Comparison of ENCODE assay signal across 22 cellular contexts in the genomic region with DNA sequence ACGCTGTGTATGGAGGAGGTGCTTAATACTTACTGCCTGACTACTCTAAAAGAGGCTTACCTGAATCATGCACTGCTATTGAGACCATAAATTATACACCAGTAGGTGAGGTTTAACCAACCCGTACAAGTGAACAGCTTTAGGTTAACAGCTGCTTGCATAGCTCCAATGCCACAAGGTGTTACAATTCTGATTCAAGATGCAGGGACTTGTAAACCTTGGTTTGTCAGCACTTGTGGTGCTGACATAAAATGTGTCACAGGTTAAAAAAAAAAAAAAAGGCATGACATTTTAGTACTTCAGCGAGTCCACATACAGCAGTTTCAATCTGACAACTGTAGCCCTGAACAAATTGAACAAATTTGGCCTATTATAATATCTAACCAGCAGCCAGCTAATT. TPM values are rescaled to one million over a fixed set of nuclear protein-coding genes. Genes with fewer than 3 reads are reported as not detected.
DNase-seq lines count a peak whose midpoint lies in the region; ATAC-seq, FAIRE-seq and TF ChIP-seq lines count a peak whose summit lies in the region.
"Had no signal": no experiment of that assay in that cellular context is flagged by ENCODE, and none has a peak within 500 bp of the region (broad histone marks: within the 10 kb centered on the region; RNA-seq: fewer than 3 reads in every experiment).

No MANE protein-coding gene starts in this region.

- TF ChIP-seq CTCF in astrocyte (IDR thresholded peaks at IDR 0.05; ENCODE audit: insufficient read depth, low read depth, low read length) = no peak

- H3K9me3 ChIP-seq in astrocyte (ENCODE audit: insufficient read depth, low read depth, low read length) (no peaks in the 10 kb centered on the region), trophoblast cell (ENCODE audit: insufficient read depth, low read depth, low read length) (peaks cover 2% of the 10 kb centered on the region)
- H3K9me3 ChIP-seq: BE2C, pancreas had no signal

- no peak overlapping the region for H3K18ac ChIP-seq in trophoblast cell (ENCODE audit: low read length)

- H4K91ac ChIP-seq in trophoblast cell (ENCODE audit: low read depth, low read length) = no peak overlapping the region

- H3K4me3 Mint-ChIP-seq in astrocyte (ENCODE audit: unreplicated experiment) (no peak overlapping the region), immature natural killer cell (peak overlapping the region in 3 of 5 donors; percentile 3 to 67 (median 26))
- H3K4me3 Mint-ChIP-seq: activated naive CD4-positive, alpha-beta T cell treated with anti-CD3 and anti-CD28 coated beads, Interleukin-2, amount 50 U/mL, for 24 hours; stimulated activated naive CD8-positive, alpha-beta T cell treated with anti-CD3 and anti-CD28 coated beads, Interleukin-15, amount 100 ng/mL, for 72 hours; T-cell had no signal

- no peak overlapping the region for H2BK12ac ChIP-seq in trophoblast cell (ENCODE audit: low read length)

- no peak overlapping the region for H4K8ac ChIP-seq in trophoblast cell (ENCODE audit: low read depth, low read length)

- intact Hi-C loops in sciatic nerve (cut with DNase I) = no loop called here

- H3K9ac ChIP-seq in astrocyte (ENCODE audit: low read length) (peak overlapping the region; percentile 2), trophoblast cell (ENCODE audit: low read length) (no peak overlapping the region)

- no CpG with 5 or more reads among the region's 3 CpGs for WGBS in trophoblast cell (ENCODE audit: extremely low coverage, insufficient coverage, insufficient read length)

- no peak overlapping the region for H2BK5ac ChIP-seq in trophoblast cell (ENCODE audit: low read depth, low read length, poor library complexity)

- H3K27ac Mint-ChIP-seq in astrocyte (ENCODE audit: unreplicated experiment) (peak overlapping the region; percentile 70), immature natural killer cell (peak overlapping the region; percentile 59 to 83 (median 78))
- H3K27ac Mint-ChIP-seq: activated naive CD4-positive, alpha-beta T cell treated with anti-CD3 and anti-CD28 coated beads, Interleukin-2, amount 50 U/mL, for 24 hours; stimulated activated naive CD8-positive, alpha-beta T cell treated with anti-CD3 and anti-CD28 coated beads, Interleukin-15, amount 100 ng/mL, for 72 hours; T-cell had no signal

- H3K4me1 ChIP-seq in astrocyte (ENCODE audit: insufficient read depth, low read length) = peaks cover 45% of the 10 kb centered on the region
- peaks cover 0 to 2% of the 10 kb centered on the region in 2 experiments for H3K4me1 ChIP-seq in trophoblast cell (ENCODE audit: control insufficient read depth in 1 of 2, insufficient read depth in 2 of 2, low read length in 2 of 2)
- H3K4me1 ChIP-seq: BE2C had no signal

- H3K4me1 Mint-ChIP-seq in astrocyte (ENCODE audit: low read depth, unreplicated experiment) (peaks cover 46% of the 10 kb centered on the region), immature natural killer cell (peaks cover 29 to 43% of the 10 kb centered on the region in 2 donors)

- H3K4ac ChIP-seq in trophoblast cell (ENCODE audit: low read depth, low read length) = no peak overlapping the region

- no peak for DNase-seq in activated CD4-positive, CD25-positive, alpha-beta regulatory T cell treated with anti-CD3 and anti-CD28 coated beads, Interleukin-2, amount 50 U/mL, for 72 hours
- DNase-seq in astrocyte (ENCODE audit: low read depth) = no peak
- peak; percentile 20 to 39 (median 29) for DNase-seq in immature natural killer cell
- peak; percentile 75 to 92 for DNase-seq in trophoblast cell
- no peak for DNase-seq in frontal cortex (ENCODE audit: low spot score in 2 of 2)
- no peak for DNase-seq in sciatic nerve (ENCODE audit: low spot score)
- DNase-seq in NCI-H526 (lab: John Stamatoyannopoulos, UW) = no peak
- DNase-seq: activated CD4-positive, alpha-beta T cell treated with anti-CD3 and anti-CD28 coated beads, Interleukin-2, amount 50 U/mL, for 48 hours; activated T-cell treated with anti-CD3 and anti-CD28 coated beads, Interleukin-2, amount 50 U/mL, for 1 hour; BE2C; foreskin melanocyte; NCI-H2081; NCI-H510A; pancreas; Right ventricle myocardium superior; stimulated activated naive CD8-positive, alpha-beta T cell treated with anti-CD3 and anti-CD28 coated beads, Interleukin-15, amount 100 ng/mL, for 72 hours; T-cell had no signal

- H3K79me2 ChIP-seq in astrocyte (ENCODE audit: insufficient read depth, low read length) (no peaks in the 10 kb centered on the region), trophoblast cell (ENCODE audit: control insufficient read depth, insufficient read depth, low read length, poor library complexity) (no peaks in the 10 kb centered on the region)

- H3K4me2 ChIP-seq in astrocyte (ENCODE audit: low read length) (no peak overlapping the region), trophoblast cell (ENCODE audit: low read length) (no peak overlapping the region)

- no peak overlapping the region for H3K23ac ChIP-seq in trophoblast cell (ENCODE audit: low read length)

- H4K20me1 ChIP-seq in astrocyte (ENCODE audit: insufficient read depth, low read length) = no peaks in the 10 kb centered on the region

- FAIRE-seq in astrocyte (lab: Jason Lieb, UNC) (no peak), frontal cortex (lab: Jason Lieb, UNC) (no peak)
- FAIRE-seq: pancreas had no signal

- H2AFZ ChIP-seq in astrocyte (ENCODE audit: low read depth, low read length) = no peak overlapping the region
- no peak overlapping the region for H2AFZ ChIP-seq in trophoblast cell (ENCODE audit: insufficient read depth, low read length, poor library complexity)

- H3K27me3 ChIP-seq in astrocyte (ENCODE audit: insufficient read depth, low read length) = no peaks in the 10 kb centered on the region
- H3K27me3 ChIP-seq in trophoblast cell (ENCODE audit: insufficient read depth, low read length) = no peaks in the 10 kb centered on the region
- H3K27me3 ChIP-seq: BE2C, pancreas had no signal

- peak; percentile 21 to 49 for ATAC-seq in activated CD4-positive, CD25-positive, alpha-beta regulatory T cell treated with anti-CD3 and anti-CD28 coated beads, Interleukin-2, amount 50 U/mL, for 24 hours
- no peak for ATAC-seq in sciatic nerve
- ATAC-seq: pancreas; stimulated activated naive CD8-positive, alpha-beta T cell treated with anti-CD3 and anti-CD28 coated beads, Interleukin-15, amount 100 ng/mL, for 72 hours; T-cell had no signal

- H3K4me3 ChIP-seq in astrocyte (ENCODE audit: insufficient read depth, low read depth, low read length) (no peak overlapping the region), trophoblast cell (ENCODE audit: low read depth, low read length) (no peak overlapping the region)
- H3K4me3 ChIP-seq: coronary artery, pancreas had no signal

- H3K79me1 ChIP-seq in trophoblast cell (ENCODE audit: low read length) = no peaks in the 10 kb centered on the region

- H3K36me3 ChIP-seq in astrocyte (ENCODE audit: insufficient read depth, low read length) (peaks cover 16% of the 10 kb centered on the region), trophoblast cell (ENCODE audit: control insufficient read depth in 1 of 2, insufficient read depth in 2 of 2, low read length in 2 of 2) (peaks cover 8 to 16% of the 10 kb centered on the region in 2 experiments)

- H3K9me3 Mint-ChIP-seq in astrocyte (ENCODE audit: unreplicated experiment) = no peaks in the 10 kb centered on the region
- no peaks in the 10 kb centered on the region for H3K9me3 Mint-ChIP-seq in immature natural killer cell
- H3K9me3 Mint-ChIP-seq: activated naive CD4-positive, alpha-beta T cell treated with anti-CD3 and anti-CD28 coated beads, Interleukin-2, amount 50 U/mL, for 24 hours; stimulated activated naive CD8-positive, alpha-beta T cell treated with anti-CD3 and anti-CD28 coated beads, Interleukin-15, amount 100 ng/mL, for 72 hours; T-cell had no signal

- no peak overlapping the region for H2AK5ac ChIP-seq in trophoblast cell (ENCODE audit: low read length)

- H4K12ac ChIP-seq in trophoblast cell (ENCODE audit: low read depth, low read length) = no peak overlapping the region

- H3K27ac ChIP-seq in astrocyte (ENCODE audit: low read depth, low read length) (peak overlapping the region; percentile 22), trophoblast cell (ENCODE audit: low read depth, low read length) (no peak overlapping the region)
- H3K27ac ChIP-seq: 22Rv1, epithelial cell of prostate, pancreas had no signal

- H3K27me3 Mint-ChIP-seq in astrocyte (ENCODE audit: low read depth, unreplicated experiment) = no peaks in the 10 kb centered on the region
- H3K27me3 Mint-ChIP-seq in immature natural killer cell (ENCODE audit: low read depth in 3 of 3) = peaks cover 0 to 3% (median 0%) of the 10 kb centered on the region in 3 donors
- H3K27me3 Mint-ChIP-seq: activated naive CD4-positive, alpha-beta T cell treated with anti-CD3 and anti-CD28 coated beads, Interleukin-2, amount 50 U/mL, for 24 hours; stimulated activated naive CD8-positive, alpha-beta T cell treated with anti-CD3 and anti-CD28 coated beads, Interleukin-15, amount 100 ng/mL, for 72 hours; T-cell had no signal

- H3K36me3 Mint-ChIP-seq in astrocyte (ENCODE audit: low read depth, unreplicated experiment) = peaks cover 7% of the 10 kb centered on the region
- peaks cover 8 to 44% (median 25%) of the 10 kb centered on the region in 3 donors for H3K36me3 Mint-ChIP-seq in immature natural killer cell

- H3K14ac ChIP-seq in trophoblast cell (ENCODE audit: low read length) = no peak overlapping the region

- no peak overlapping the region for H2BK120ac ChIP-seq in trophoblast cell (ENCODE audit: insufficient read depth, low read length, poor library complexity)

RNA-seq across cellular contexts. Expression of a gene that starts 44.5 kb away (rescaled TPM):
- total RNA-seq in astrocyte = 6.8 and 8.6 TPM in 2 replicates
- 10 to 100 TPM in 1 of 3 donors, 1 to 10 TPM in 2; 2.9 to 22.8 (median 9.1) TPM for polyA plus RNA-seq in immature natural killer cell
- 5.9 and 6.2 TPM in 2 replicates for polyA plus RNA-seq in trophoblast cell (2013)
- 5.3 TPM for total RNA-seq in frontal cortex
- 26.7 TPM for total RNA-seq in sciatic nerve

RNA-seq across cellular contexts. Expression of a gene that starts 51.6 kb away (rescaled TPM):
- total RNA-seq in astrocyte = 32.7 and 33.4 TPM in 2 replicates
- polyA plus RNA-seq in immature natural killer cell = 10 to 100 TPM; 54.6 to 100.0 (median 68.7) TPM
- 13.6 and 15.0 TPM in 2 replicates for polyA plus RNA-seq in trophoblast cell (2013)
- total RNA-seq in frontal cortex = 20.4 TPM
- total RNA-seq in sciatic nerve = 66.6 TPM

RNA-seq across cellular contexts. Expression of a gene that starts 54.7 kb away (rescaled TPM):
- 22.5 and 23.9 TPM in 2 replicates for total RNA-seq in astrocyte
- 10 to 100 TPM; 39.8 to 62.9 (median 40.8) TPM for polyA plus RNA-seq in immature natural killer cell
- polyA plus RNA-seq in trophoblast cell (2013) = 20.1 TPM in 2 replicates
- 24.9 TPM for total RNA-seq in frontal cortex
- 41.1 TPM for total RNA-seq in sciatic nerve

Comparison
In these comparisons a context has a peak if more than half of its experiments do, and no peak if none do; other contexts are left out.
1. DNase-seq: peak in immature natural killer cell (3 of 3) and trophoblast cell (2 of 2); none in activated CD4-positive, CD25-positive, alpha-beta regulatory T cell treated with anti-CD3 and anti-CD28 coated beads, Interleukin-2, amount 50 U/mL, for 72 hours (single experiment), astrocyte (single experiment), frontal cortex (0 of 2), sciatic nerve (single experiment) and NCI-H526 (0 of 2).